1 cellular context compared by ENCODE assay signal in the genomic region with DNA sequence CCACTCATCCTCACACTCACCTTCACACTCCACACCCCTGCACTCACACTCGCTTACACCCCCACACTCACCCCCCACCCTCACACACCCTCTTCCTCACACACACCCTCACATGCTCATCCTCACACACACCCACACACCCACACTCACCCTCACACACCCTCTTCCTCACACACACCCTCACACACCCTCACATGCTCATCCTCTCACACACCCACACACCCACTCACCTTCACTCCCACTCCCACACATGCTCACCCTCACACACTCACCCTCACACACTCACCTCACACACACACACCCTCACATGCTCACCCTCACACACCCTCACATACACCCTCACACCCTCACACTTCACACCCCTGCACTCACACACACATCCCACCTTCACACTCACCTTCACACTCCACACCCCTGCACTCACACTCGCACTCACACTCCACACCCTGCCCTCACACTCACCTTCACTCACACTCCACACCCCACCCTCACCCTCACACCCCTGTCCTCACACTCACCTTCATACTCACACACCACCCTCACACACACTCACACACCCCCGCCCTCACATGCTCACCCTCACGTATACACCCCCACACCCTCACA.
A peak's percentile ranks its signal among the peaks of the same experiment; 100 is the strongest.
TF ChIP-seq lines count a peak whose summit lies in the region.

No MANE protein-coding gene starts in this region.

TF ChIP-seq in K562, 482 proteins besides CTCF, POLR2A, EP300 and RAD21:
- no peak for TF ChIP-seq NELFE (IDR thresholded peaks at IDR 0.05; ENCODE audit: insufficient read depth, insufficient read length)
- TF ChIP-seq ELF4 (CRISPR knock-in tag; IDR thresholded peaks at IDR 0.05) = 0 out of 2 replicates have a peak, but pooled peaks have one; percentile 36
